1 cellular context compared by ENCODE assay signal in the genomic region with DNA sequence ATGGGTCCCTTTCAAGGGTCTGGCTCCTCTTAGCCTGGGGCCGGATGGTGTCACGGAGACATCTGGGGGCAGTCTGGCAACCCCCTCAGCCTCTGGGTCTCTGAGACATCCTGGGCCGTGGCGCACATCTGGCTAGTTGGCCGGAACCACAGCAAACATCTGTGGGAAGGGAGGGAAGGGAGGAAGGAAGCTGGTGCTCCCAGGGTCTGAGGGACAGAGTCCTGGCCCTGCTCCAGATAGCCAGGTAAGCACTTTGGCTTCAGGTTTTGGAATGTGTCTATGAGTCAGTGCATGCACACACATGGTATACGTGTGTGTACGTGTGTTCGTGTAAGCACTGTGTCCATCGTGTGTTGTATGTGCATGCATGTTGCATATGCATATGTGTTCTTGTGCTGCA.
TF ChIP-seq lines count a peak whose summit lies in the region.

No MANE protein-coding gene starts in this region.

TF ChIP-seq in SK-N-SH, 30 proteins besides CTCF, POLR2A, EP300 and RAD21 (continued from another document):
- TF ChIP-seq, protein P1, sequence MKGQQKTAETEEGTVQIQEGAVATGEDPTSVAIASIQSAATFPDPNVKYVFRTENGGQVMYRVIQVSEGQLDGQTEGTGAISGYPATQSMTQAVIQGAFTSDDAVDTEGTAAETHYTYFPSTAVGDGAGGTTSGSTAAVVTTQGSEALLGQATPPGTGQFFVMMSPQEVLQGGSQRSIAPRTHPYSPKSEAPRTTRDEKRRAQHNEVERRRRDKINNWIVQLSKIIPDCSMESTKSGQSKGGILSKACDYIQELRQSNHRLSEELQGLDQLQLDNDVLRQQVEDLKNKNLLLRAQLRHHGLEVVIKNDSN (IDR thresholded peaks at IDR 0.05; ENCODE audit: borderline replicate concordance, low read depth) = no peak
- no peak for TF ChIP-seq FOXM1 (IDR thresholded peaks at IDR 0.05; ENCODE audit: low read depth)
- TF ChIP-seq FOXJ3 (CRISPR knock-in tag; IDR thresholded peaks at IDR 0.05) = no peak
- TF ChIP-seq JUND (IDR thresholded peaks at IDR 0.05) = no peak
- TF ChIP-seq SIN3A (IDR thresholded peaks at IDR 0.05; ENCODE audit: borderline replicate concordance, low read depth, low read length) = no peak
- TF ChIP-seq SMC3 (IDR thresholded peaks at IDR 0.05; ENCODE audit: low read depth, low read length) = no peak
- TF ChIP-seq, protein P2, sequence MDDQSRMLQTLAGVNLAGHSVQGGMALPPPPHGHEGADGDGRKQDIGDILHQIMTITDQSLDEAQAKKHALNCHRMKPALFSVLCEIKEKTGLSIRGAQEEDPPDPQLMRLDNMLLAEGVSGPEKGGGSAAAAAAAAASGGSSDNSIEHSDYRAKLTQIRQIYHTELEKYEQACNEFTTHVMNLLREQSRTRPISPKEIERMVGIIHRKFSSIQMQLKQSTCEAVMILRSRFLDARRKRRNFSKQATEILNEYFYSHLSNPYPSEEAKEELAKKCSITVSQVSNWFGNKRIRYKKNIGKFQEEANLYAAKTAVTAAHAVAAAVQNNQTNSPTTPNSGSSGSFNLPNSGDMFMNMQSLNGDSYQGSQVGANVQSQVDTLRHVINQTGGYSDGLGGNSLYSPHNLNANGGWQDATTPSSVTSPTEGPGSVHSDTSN (IDR thresholded peaks at IDR 0.05) = no peak
- no peak for TF ChIP-seq TCF12 (IDR thresholded peaks at IDR 0.05)
- no peak for TF ChIP-seq RFX5 (IDR thresholded peaks at IDR 0.05; ENCODE audit: low read length)
- no peak for TF ChIP-seq MXI1 (IDR thresholded peaks at IDR 0.05; ENCODE audit: low read depth, low read length)
- TF ChIP-seq EZH2phosphoT487 (IDR thresholded peaks at IDR 0.05; ENCODE audit: borderline replicate concordance, low read depth) = no peak
- TF ChIP-seq, protein P3, sequence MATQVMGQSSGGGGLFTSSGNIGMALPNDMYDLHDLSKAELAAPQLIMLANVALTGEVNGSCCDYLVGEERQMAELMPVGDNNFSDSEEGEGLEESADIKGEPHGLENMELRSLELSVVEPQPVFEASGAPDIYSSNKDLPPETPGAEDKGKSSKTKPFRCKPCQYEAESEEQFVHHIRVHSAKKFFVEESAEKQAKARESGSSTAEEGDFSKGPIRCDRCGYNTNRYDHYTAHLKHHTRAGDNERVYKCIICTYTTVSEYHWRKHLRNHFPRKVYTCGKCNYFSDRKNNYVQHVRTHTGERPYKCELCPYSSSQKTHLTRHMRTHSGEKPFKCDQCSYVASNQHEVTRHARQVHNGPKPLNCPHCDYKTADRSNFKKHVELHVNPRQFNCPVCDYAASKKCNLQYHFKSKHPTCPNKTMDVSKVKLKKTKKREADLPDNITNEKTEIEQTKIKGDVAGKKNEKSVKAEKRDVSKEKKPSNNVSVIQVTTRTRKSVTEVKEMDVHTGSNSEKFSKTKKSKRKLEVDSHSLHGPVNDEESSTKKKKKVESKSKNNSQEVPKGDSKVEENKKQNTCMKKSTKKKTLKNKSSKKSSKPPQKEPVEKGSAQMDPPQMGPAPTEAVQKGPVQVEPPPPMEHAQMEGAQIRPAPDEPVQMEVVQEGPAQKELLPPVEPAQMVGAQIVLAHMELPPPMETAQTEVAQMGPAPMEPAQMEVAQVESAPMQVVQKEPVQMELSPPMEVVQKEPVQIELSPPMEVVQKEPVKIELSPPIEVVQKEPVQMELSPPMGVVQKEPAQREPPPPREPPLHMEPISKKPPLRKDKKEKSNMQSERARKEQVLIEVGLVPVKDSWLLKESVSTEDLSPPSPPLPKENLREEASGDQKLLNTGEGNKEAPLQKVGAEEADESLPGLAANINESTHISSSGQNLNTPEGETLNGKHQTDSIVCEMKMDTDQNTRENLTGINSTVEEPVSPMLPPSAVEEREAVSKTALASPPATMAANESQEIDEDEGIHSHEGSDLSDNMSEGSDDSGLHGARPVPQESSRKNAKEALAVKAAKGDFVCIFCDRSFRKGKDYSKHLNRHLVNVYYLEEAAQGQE (IDR thresholded peaks at IDR 0.05; ENCODE audit: low read depth, low read length) = no peak
- TF ChIP-seq GATA2 (CRISPR knock-in tag; IDR thresholded peaks at IDR 0.05) = no peak
- no peak for TF ChIP-seq GABPA (IDR thresholded peaks at IDR 0.05; ENCODE audit: low read depth)
TF ChIP-seq in SK-N-SH: peak in this region for 0.
